In the genomic region with DNA sequence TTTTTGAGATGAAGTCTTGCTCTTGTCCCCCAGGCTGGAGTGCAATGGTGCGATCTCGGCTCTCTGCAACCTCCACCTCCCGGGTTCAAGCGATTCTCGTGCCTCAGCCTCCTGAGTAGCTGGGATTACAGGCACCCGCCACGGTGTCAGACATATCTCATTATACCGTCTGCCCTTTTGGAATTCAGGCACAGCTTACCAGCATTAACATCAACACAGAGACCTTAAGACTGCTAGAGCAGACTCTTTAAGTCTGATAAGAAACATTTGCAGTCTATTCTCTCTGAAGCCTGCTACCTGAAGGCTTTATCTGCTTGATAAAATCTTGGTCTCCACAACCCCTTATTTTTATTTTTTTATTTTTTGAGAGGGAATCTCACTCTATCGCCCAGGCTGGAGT, we compare ENCODE assay signal across 7 cellular contexts.
DNase-seq lines count a peak whose midpoint lies in the region; ATAC-seq and TF ChIP-seq lines count a peak whose summit lies in the region.
"Not testable (repeated sequence)": the region's sequence is repeated elsewhere in the genome, so short reads cannot be mapped to it uniquely, and the experiment has no call there.

No MANE protein-coding gene starts in this region.

- intact Hi-C loops in colonic mucosa (cut with DNase I); left ventricle myocardium inferior (cut with micrococcal nuclease): not testable (repeated sequence)

- TF ChIP-seq CTCF in colonic mucosa (IDR thresholded peaks at IDR 0.05); left ventricle myocardium inferior (IDR thresholded peaks at IDR 0.05; ENCODE audit: borderline replicate concordance); suprapubic skin (IDR thresholded peaks at IDR 0.05); upper lobe of left lung (IDR thresholded peaks at IDR 0.05): not testable (repeated sequence)

- WGBS in suprapubic skin: 85% methylated on average over 9 of the region's 9 CpGs
- WGBS in upper lobe of left lung, 2 donors: 78 to 87% methylated on average over 9 of the region's 9 CpGs

- not testable (repeated sequence) for H3K36me3 ChIP-seq in colonic mucosa; left ventricle myocardium inferior; mucosa of rectum (ENCODE audit: control insufficient read depth in 2 of 2, insufficient read depth in 2 of 2, low read length in 2 of 2); rectal smooth muscle tissue (ENCODE audit: control insufficient read depth, insufficient read depth, low read length); suprapubic skin; upper lobe of left lung

- peak; percentile 26 for DNase-seq in NCI-H82 (lab: John Stamatoyannopoulos, UW)
- DNase-seq in colonic mucosa, left ventricle myocardium inferior, upper lobe of left lung: not testable (repeated sequence)
- peak in 1 of 2 donors; percentile 17 for DNase-seq in suprapubic skin (ENCODE audit: low spot score in 2 of 2)

- not testable (repeated sequence) for TF ChIP-seq POLR2A in suprapubic skin (IDR thresholded peaks at IDR 0.05); upper lobe of left lung (IDR thresholded peaks at IDR 0.05)

- peaks cover 17% of the 10 kb centered on the region for H3K4me1 ChIP-seq in colonic mucosa
- H3K4me1 ChIP-seq in left ventricle myocardium inferior: peaks cover 37% of the 10 kb centered on the region
- H3K4me1 ChIP-seq in mucosa of rectum (ENCODE audit: control insufficient read depth in 2 of 2, insufficient read depth in 2 of 2, low read length in 2 of 2): peaks cover 32 to 59% of the 10 kb centered on the region in 2 donors
- peaks cover 47% of the 10 kb centered on the region for H3K4me1 ChIP-seq in rectal smooth muscle tissue (ENCODE audit: control insufficient read depth, insufficient read depth, low read length)
- H3K4me1 ChIP-seq in suprapubic skin: peaks cover 59% of the 10 kb centered on the region
- H3K4me1 ChIP-seq in upper lobe of left lung: peaks cover 31 to 40% (median 32%) of the 10 kb centered on the region in 4 donors

- H3K27ac ChIP-seq in colonic mucosa (peak overlapping the region; percentile 86), left ventricle myocardium inferior (replicated peaks) (peak overlapping the region; percentile 92), mucosa of rectum (ENCODE audit: low read depth in 2 of 2, low read length in 2 of 2) (peak overlapping the region; percentile 97 to 98), rectal smooth muscle tissue (ENCODE audit: low read depth, low read length) (peak overlapping the region; percentile 90), suprapubic skin (peak overlapping the region; percentile 90), upper lobe of left lung (peak overlapping the region in 3 of 4 donors; percentile 61 to 78 (median 68))

- H3K9ac ChIP-seq in colonic mucosa (ENCODE audit: low read depth in 2 of 2, low read length in 2 of 2) (peak overlapping the region in 1 of 2 donors; percentile 83), mucosa of rectum (ENCODE audit: low read depth in 1 of 2, low read length in 2 of 2) (peak overlapping the region; percentile 20 to 59)
- not testable (repeated sequence) for H3K9ac ChIP-seq in rectal smooth muscle tissue (ENCODE audit: low read length)

- not testable (repeated sequence) for H3K4me3 ChIP-seq in colonic mucosa; left ventricle myocardium inferior; mucosa of rectum (ENCODE audit: low read length in 2 of 2); rectal smooth muscle tissue (ENCODE audit: low read length); suprapubic skin; upper lobe of left lung

- not testable (repeated sequence) for TF ChIP-seq EP300 in suprapubic skin (IDR thresholded peaks at IDR 0.05); upper lobe of left lung (IDR thresholded peaks at IDR 0.05)

- not testable (repeated sequence) for H3K27me3 ChIP-seq in colonic mucosa; left ventricle myocardium inferior (ENCODE audit: low read depth); mucosa of rectum (ENCODE audit: control insufficient read depth in 2 of 2, insufficient read depth in 2 of 2, low read length in 2 of 2); rectal smooth muscle tissue (ENCODE audit: control insufficient read depth, insufficient read depth, low read length); suprapubic skin; upper lobe of left lung

- not testable (repeated sequence) for H3K9me3 ChIP-seq in colonic mucosa; left ventricle myocardium inferior (replicated peaks); mucosa of rectum (ENCODE audit: control insufficient read depth in 2 of 2, low read length in 2 of 2); suprapubic skin; upper lobe of left lung

- not testable (repeated sequence) for ATAC-seq in upper lobe of left lung (ENCODE audit: low FRiP score in 2 of 2)
